16 cellular contexts compared by ENCODE assay signal in genomic region chr6:117266267-117266797, GRCh38. TPM values are rescaled to one million over a fixed set of nuclear protein-coding genes. Genes with fewer than 3 reads are reported as not detected.
A peak's percentile ranks its signal among the peaks of the same experiment; 100 is the strongest.
DNase-seq lines count a peak whose midpoint lies in the region; ATAC-seq and TF ChIP-seq lines count a peak whose summit lies in the region.
"Had no signal": no experiment of that assay in that cellular context is flagged by ENCODE, and none has a peak within 500 bp of the region (broad histone marks: within the 10 kb centered on the region; RNA-seq: fewer than 3 reads in every experiment).

No MANE protein-coding gene starts in this region.

- no peak for DNase-seq in activated T-cell treated with anti-CD3 and anti-CD28 coated beads, Interleukin-2, amount 50 U/mL, for 24 hours
- DNase-seq in activated T-cell treated with anti-CD3 and anti-CD28 coated beads for 4 hours (no peak), dorsolateral prefrontal cortex (no peak), suprapubic skin (ENCODE audit: low spot score in 2 of 2) (no peak), NCI-H2227 (lab: John Stamatoyannopoulos, UW; ENCODE audit: unreplicated experiment) (no peak)
- no peak for DNase-seq in naive thymus-derived CD4-positive, alpha-beta T cell
- no peak for DNase-seq in activated CD4-positive, alpha-beta T cell treated with anti-CD3 and anti-CD28 coated beads for 36 hours
- DNase-seq: 8988T; activated CD8-positive, alpha-beta T cell treated with anti-CD3 and anti-CD28 coated beads for 36 hours; activated naive CD4-positive, alpha-beta T cell treated with anti-CD3 and anti-CD28 coated beads for 36 hours; islet precursor cell; NCI-H1048; NCI-H446 treated with DMSO at 0.1 percent for 48 hours had no signal

- no peak for TF ChIP-seq EP300 in suprapubic skin (IDR thresholded peaks at IDR 0.05)

- H3K27ac Mint-ChIP-seq in activated T-cell treated with anti-CD3 and anti-CD28 coated beads, Interleukin-2, amount 50 U/mL, for 24 hours = no peak overlapping the region
- no peak overlapping the region for H3K27ac Mint-ChIP-seq in naive thymus-derived CD4-positive, alpha-beta T cell
- H3K27ac Mint-ChIP-seq in activated CD4-positive, alpha-beta T cell treated with anti-CD3 and anti-CD28 coated beads for 36 hours = no peak overlapping the region
- H3K27ac Mint-ChIP-seq: activated CD8-positive, alpha-beta T cell treated with anti-CD3 and anti-CD28 coated beads for 36 hours; activated naive CD4-positive, alpha-beta T cell treated with anti-CD3 and anti-CD28 coated beads for 36 hours had no signal

- peaks cover 22% of the 10 kb centered on the region for H3K4me1 Mint-ChIP-seq in activated T-cell treated with anti-CD3 and anti-CD28 coated beads, Interleukin-2, amount 50 U/mL, for 24 hours (ENCODE audit: low read depth)
- peaks cover 9 to 26% (median 23%) of the 10 kb centered on the region in 7 donors for H3K4me1 Mint-ChIP-seq in naive thymus-derived CD4-positive, alpha-beta T cell
- H3K4me1 Mint-ChIP-seq in activated CD4-positive, alpha-beta T cell treated with anti-CD3 and anti-CD28 coated beads for 36 hours = peaks cover 8% of the 10 kb centered on the region

- no peaks in the 10 kb centered on the region for H3K36me3 ChIP-seq in naive thymus-derived CD4-positive, alpha-beta T cell (ENCODE audit: control insufficient read depth in 2 of 3, insufficient read depth in 3 of 3, low read length in 3 of 3)
- no peaks in the 10 kb centered on the region for H3K36me3 ChIP-seq in suprapubic skin

- no peaks in the 10 kb centered on the region for H3K9me3 ChIP-seq in naive thymus-derived CD4-positive, alpha-beta T cell (ENCODE audit: control insufficient read depth in 2 of 3, low read length in 3 of 3)
- no peaks in the 10 kb centered on the region for H3K9me3 ChIP-seq in suprapubic skin

- no peak for TF ChIP-seq POLR2A in suprapubic skin (IDR thresholded peaks at IDR 0.05)

- H3K9me3 Mint-ChIP-seq in activated T-cell treated with anti-CD3 and anti-CD28 coated beads, Interleukin-2, amount 50 U/mL, for 24 hours = peaks cover 3% of the 10 kb centered on the region
- H3K9me3 Mint-ChIP-seq in naive thymus-derived CD4-positive, alpha-beta T cell = peaks cover 0 to 11% (median 0%) of the 10 kb centered on the region in 11 donors
- H3K9me3 Mint-ChIP-seq in activated CD4-positive, alpha-beta T cell treated with anti-CD3 and anti-CD28 coated beads for 36 hours (ENCODE audit: low read depth) = no peaks in the 10 kb centered on the region
- H3K9me3 Mint-ChIP-seq: activated CD8-positive, alpha-beta T cell treated with anti-CD3 and anti-CD28 coated beads for 36 hours; activated naive CD4-positive, alpha-beta T cell treated with anti-CD3 and anti-CD28 coated beads for 36 hours had no signal

- H3K27me3 Mint-ChIP-seq in activated T-cell treated with anti-CD3 and anti-CD28 coated beads, Interleukin-2, amount 50 U/mL, for 24 hours = peaks cover 95% of the 10 kb centered on the region
- peaks cover 74 to 92% (median 76%) of the 10 kb centered on the region in 5 donors for H3K27me3 Mint-ChIP-seq in naive thymus-derived CD4-positive, alpha-beta T cell
- H3K27me3 Mint-ChIP-seq in activated CD4-positive, alpha-beta T cell treated with anti-CD3 and anti-CD28 coated beads for 36 hours = peaks cover 79% of the 10 kb centered on the region

- H3K4me1 ChIP-seq in naive thymus-derived CD4-positive, alpha-beta T cell (ENCODE audit: control insufficient read depth in 2 of 2, insufficient read depth in 2 of 2, low read length in 2 of 2) = no peaks in the 10 kb centered on the region
- H3K4me1 ChIP-seq in suprapubic skin = peaks cover 38% of the 10 kb centered on the region

- no peak for ATAC-seq in naive thymus-derived CD4-positive, alpha-beta T cell
- ATAC-seq in activated CD4-positive, alpha-beta T cell treated with anti-CD3 and anti-CD28 coated beads for 36 hours = no peak
- ATAC-seq in HG03469 (IDR thresholded peaks at IDR 0.05; ENCODE audit: unreplicated experiment) = no peak

- H3K27ac ChIP-seq in dorsolateral prefrontal cortex (no peak overlapping the region), suprapubic skin (no peak overlapping the region)
- H3K27ac ChIP-seq in naive thymus-derived CD4-positive, alpha-beta T cell (ENCODE audit: low read depth, low read length) = no peak overlapping the region

- peak overlapping the region in 40 of 59 donors; percentile 11 to 69 (median 50) for H3K4me3 ChIP-seq in dorsolateral prefrontal cortex
- no peak overlapping the region for H3K4me3 ChIP-seq in naive thymus-derived CD4-positive, alpha-beta T cell (ENCODE audit: low read length)
- peak overlapping the region; percentile 46 for H3K4me3 ChIP-seq in suprapubic skin

- H3K27me3 ChIP-seq in dorsolateral prefrontal cortex (peaks cover 35 to 100% (median 98%) of the 10 kb centered on the region in 45 donors), suprapubic skin (peaks cover 97% of the 10 kb centered on the region)
- peaks cover 3 to 11% of the 10 kb centered on the region in 2 donors for H3K27me3 ChIP-seq in naive thymus-derived CD4-positive, alpha-beta T cell (ENCODE audit: control insufficient read depth in 2 of 2, insufficient read depth in 2 of 2, low read length in 2 of 2)

- intact Hi-C loops in dorsolateral prefrontal cortex (cut with DNase I) = no loop called here
- intact Hi-C loops in naive thymus-derived CD4-positive, alpha-beta T cell (cut with micrococcal nuclease) = no loop called here
- intact Hi-C loops in activated CD4-positive, alpha-beta T cell treated with anti-CD3 and anti-CD28 coated beads for 36 hours (cut with DNase I, micrococcal nuclease) = no loop called here

- POLR2A ChIA-PET in naive thymus-derived CD4-positive, alpha-beta T cell (lab: Charles Lee) = no interaction called here
- POLR2A ChIA-PET in activated CD4-positive, alpha-beta T cell treated with anti-CD3 and anti-CD28 coated beads for 36 hours (lab: Charles Lee) = no interaction called here

- TF ChIP-seq CTCF in dorsolateral prefrontal cortex (IDR thresholded peaks at IDR 0.05 in 54 of 56, conservative IDR thresholded peaks at IDR 0.05 in 2 of 56; ENCODE audit: low read depth in 1 of 56, partially characterized antibody in 56 of 56) = no peak
- TF ChIP-seq CTCF in suprapubic skin (IDR thresholded peaks at IDR 0.05) = no peak

- 11% methylated on average over 12 of the region's 12 CpGs for WGBS in suprapubic skin

- no peaks in the 10 kb centered on the region for H3K36me3 Mint-ChIP-seq in activated T-cell treated with anti-CD3 and anti-CD28 coated beads, Interleukin-2, amount 50 U/mL, for 24 hours (ENCODE audit: low read depth)
- no peaks in the 10 kb centered on the region for H3K36me3 Mint-ChIP-seq in naive thymus-derived CD4-positive, alpha-beta T cell
- H3K36me3 Mint-ChIP-seq in activated CD4-positive, alpha-beta T cell treated with anti-CD3 and anti-CD28 coated beads for 36 hours (ENCODE audit: low read depth) = no peaks in the 10 kb centered on the region

- peak overlapping the region; percentile 51 for H3K4me3 Mint-ChIP-seq in activated T-cell treated with anti-CD3 and anti-CD28 coated beads, Interleukin-2, amount 50 U/mL, for 24 hours
- H3K4me3 Mint-ChIP-seq in naive thymus-derived CD4-positive, alpha-beta T cell = peak overlapping the region in 6 of 10 donors; percentile 18 to 75 (median 40)
- no peak overlapping the region for H3K4me3 Mint-ChIP-seq in activated CD4-positive, alpha-beta T cell treated with anti-CD3 and anti-CD28 coated beads for 36 hours
- H3K4me3 Mint-ChIP-seq: activated CD8-positive, alpha-beta T cell treated with anti-CD3 and anti-CD28 coated beads for 36 hours had no signal

- CTCF ChIA-PET in naive thymus-derived CD4-positive, alpha-beta T cell (lab: Charles Lee) = no interaction called here
- CTCF ChIA-PET in activated CD4-positive, alpha-beta T cell treated with anti-CD3 and anti-CD28 coated beads for 36 hours (lab: Charles Lee) = interaction anchor here (1.5 kb wide), 1 partner anchor 50 kb away, joined by 3 read pairs; no protein-coding TSS in a partner anchor

RNA-seq across cellular contexts. Expression of gene VGLL2, which starts 1.0 kb away (rescaled TPM):
- total RNA-seq in dorsolateral prefrontal cortex = under 1 TPM in 13 of 120 experiments, not detected in 107; 0.20 to 0.62 (median 0.30) TPM
- not detected for total RNA-seq in naive thymus-derived CD4-positive, alpha-beta T cell
- not detected for polyA plus RNA-seq in naive thymus-derived CD4-positive, alpha-beta T cell
- total RNA-seq in suprapubic skin = not detected
- not detected for total RNA-seq in activated CD4-positive, alpha-beta T cell treated with anti-CD3 and anti-CD28 coated beads for 36 hours
- total RNA-seq: activated CD8-positive, alpha-beta T cell treated with anti-CD3 and anti-CD28 coated beads for 36 hours; activated naive CD4-positive, alpha-beta T cell treated with anti-CD3 and anti-CD28 coated beads for 36 hours; omental fat pad; temporal lobe had no signal
